In genomic region chr9:35618854-35619799, GRCh38 we compare ENCODE assay signal across 9 cellular contexts. TPM values are rescaled to one million over a fixed set of nuclear protein-coding genes. Genes with fewer than 3 reads are reported as not detected.
A peak's percentile ranks its signal among the peaks of the same experiment; 100 is the strongest.
DNase-seq lines count a peak whose midpoint lies in the region; ATAC-seq, FAIRE-seq and TF ChIP-seq lines count a peak whose summit lies in the region.
"Had no signal": no experiment of that assay in that cellular context is flagged by ENCODE, and none has a peak within 500 bp of the region (broad histone marks: within the 10 kb centered on the region; RNA-seq: fewer than 3 reads in every experiment).

No MANE protein-coding gene starts in this region.

- H3K9me3 Mint-ChIP-seq in activated CD4-positive, alpha-beta memory T cell treated with anti-CD3 and anti-CD28 coated beads for 36 hours, result no peaks in the 10 kb centered on the region
- no peaks in the 10 kb centered on the region for H3K9me3 Mint-ChIP-seq in MCF 10A (ENCODE audit: unreplicated experiment)

- no peaks in the 10 kb centered on the region for H3K9me3 ChIP-seq in small intestine (ENCODE audit: control insufficient read depth, low read depth)
- H3K9me3 ChIP-seq: A549 had no signal

- CTCF ChIA-PET in activated CD4-positive, alpha-beta memory T cell treated with anti-CD3 and anti-CD28 coated beads for 36 hours (lab: Charles Lee), result interaction anchor here (0.6 to 2.7 kb wide), 12 partner anchors 8 to 657 kb away, joined by 3 to 23 read pairs (median 6); partner anchors contain the start of genes CCDC107 and RMRP
- CTCF ChIA-PET in MCF 10A (lab: Yijun Ruan, JAX), result interaction anchor here (0.8 to 1.0 kb wide), 2 partner anchors 8 to 28 kb away, joined by 4 to 5 read pairs; no protein-coding TSS in a partner anchor

- H3K4me3 ChIP-seq in small intestine (ENCODE audit: low read depth in 1 of 2, low read length in 2 of 2), result no peak overlapping the region
- H3K4me3 ChIP-seq: A549 had no signal

- H3K27ac Mint-ChIP-seq in activated CD4-positive, alpha-beta memory T cell treated with anti-CD3 and anti-CD28 coated beads for 36 hours, result peak overlapping the region; percentile 87
- H3K27ac Mint-ChIP-seq in MCF 10A (ENCODE audit: low read depth, unreplicated experiment), result no peak overlapping the region

- no peak for FAIRE-seq in small intestine (lab: Jason Lieb, UNC)
- FAIRE-seq: A549 had no signal

- H3K27me3 ChIP-seq in small intestine (ENCODE audit: control insufficient read depth in 2 of 2, insufficient read depth in 2 of 2, low read length in 2 of 2), result no peaks in the 10 kb centered on the region

- BruUV-seq in MCF 10A (replicated peaks; lab: Mats Ljungman, UMichigan), result no TSS peak

- 80 to 89% (median 82%) methylated on average over 17 of the region's 17 CpGs for WGBS in small intestine, 3 donors

- TF ChIP-seq CTCF in MCF 10A (IDR thresholded peaks at IDR 0.05; ENCODE audit: unreplicated experiment), result no peak

- H3K36me3 ChIP-seq in small intestine (ENCODE audit: control insufficient read depth in 2 of 2, insufficient read depth in 2 of 2, low read length in 2 of 2), result no peaks in the 10 kb centered on the region

- peak overlapping the region; percentile 6 to 74 for H3K27ac ChIP-seq in small intestine (ENCODE audit: low read depth in 1 of 2, low read length in 1 of 2)
- H3K27ac ChIP-seq: A549 had no signal

- ATAC-seq in HG03097 (IDR thresholded peaks at IDR 0.05; ENCODE audit: low FRiP score, unreplicated experiment), result peak; percentile 56
- ATAC-seq: A549 had no signal

- no peaks in the 10 kb centered on the region for H3K27me3 Mint-ChIP-seq in activated CD4-positive, alpha-beta memory T cell treated with anti-CD3 and anti-CD28 coated beads for 36 hours
- H3K27me3 Mint-ChIP-seq in MCF 10A (ENCODE audit: insufficient read depth, unreplicated experiment), result peaks cover 40% of the 10 kb centered on the region

- intact Hi-C loops in activated CD4-positive, alpha-beta memory T cell treated with anti-CD3 and anti-CD28 coated beads for 36 hours (cut with micrococcal nuclease), result loop anchor here (1.0 kb wide), 2 partner anchors 15 to 38 kb away; no protein-coding TSS in a partner anchor
- intact Hi-C loops in MCF 10A (cut with micrococcal nuclease), result no loop called here

- DNase-seq in activated CD4-positive, alpha-beta T cell treated with anti-CD3 and anti-CD28 coated beads for 48 hours, result peak; percentile 57
- no peak for DNase-seq in activated CD4-positive, alpha-beta T cell treated with anti-CD3 and anti-CD28 coated beads, Interleukin-2, amount 50 U/mL, for 1 hour
- peak; percentile 69 for DNase-seq in activated CD4-positive, alpha-beta memory T cell treated with anti-CD3 and anti-CD28 coated beads for 36 hours
- DNase-seq in small intestine (peak; percentile 65), NCI-H69 (lab: John Stamatoyannopoulos, UW) (no peak), MCF 10A (ENCODE audit: unreplicated experiment) (no peak), NCI-H128 (lab: John Stamatoyannopoulos, UW; ENCODE audit: unreplicated experiment) (no peak)

- peaks cover 37% of the 10 kb centered on the region for H3K4me1 Mint-ChIP-seq in activated CD4-positive, alpha-beta memory T cell treated with anti-CD3 and anti-CD28 coated beads for 36 hours (ENCODE audit: low read depth)
- no peaks in the 10 kb centered on the region for H3K4me1 Mint-ChIP-seq in MCF 10A (ENCODE audit: insufficient read depth, unreplicated experiment)

- H3K4me3 Mint-ChIP-seq in activated CD4-positive, alpha-beta memory T cell treated with anti-CD3 and anti-CD28 coated beads for 36 hours, result peak overlapping the region; percentile 2
- no peak overlapping the region for H3K4me3 Mint-ChIP-seq in MCF 10A (ENCODE audit: unreplicated experiment)

- no peaks in the 10 kb centered on the region for H3K36me3 Mint-ChIP-seq in activated CD4-positive, alpha-beta memory T cell treated with anti-CD3 and anti-CD28 coated beads for 36 hours
- H3K36me3 Mint-ChIP-seq in MCF 10A (ENCODE audit: insufficient read depth, unreplicated experiment), result no peaks in the 10 kb centered on the region

- POLR2A ChIA-PET in activated CD4-positive, alpha-beta memory T cell treated with anti-CD3 and anti-CD28 coated beads for 36 hours (lab: Charles Lee), result interaction anchor here (0.7 to 2.5 kb wide), 7 partner anchors 13 to 547 kb away, joined by 3 to 16 read pairs (median 6); partner anchors contain the start of genes CCDC107, RMRP and VCP
- POLR2A ChIA-PET in MCF 10A (lab: Yijun Ruan, JAX), result no interaction called here

- H3K4me1 ChIP-seq in small intestine (ENCODE audit: control insufficient read depth in 2 of 2, insufficient read depth in 1 of 2, low read depth in 1 of 2, low read length in 1 of 2), result no peaks in the 10 kb centered on the region
- H3K4me1 ChIP-seq: A549 had no signal

RNA-seq across cellular contexts. Expression of gene CD72, which starts 0.9 kb away (rescaled TPM):
- 1 to 10 TPM; 9.4 to 9.8 TPM for total RNA-seq in activated CD4-positive, alpha-beta memory T cell treated with anti-CD3 and anti-CD28 coated beads for 36 hours
- polyA plus RNA-seq in small intestine, result 1 to 10 TPM in 2 of 3 donors, under 1 TPM in 1; 0.54 to 2.3 (median 1.6) TPM
- total RNA-seq in MCF 10A (2022), result 1.6 and 1.8 TPM in 2 replicates

RNA-seq across cellular contexts. Expression of gene TESK1, which starts 14.1 kb away (rescaled TPM):
- total RNA-seq in activated CD4-positive, alpha-beta memory T cell treated with anti-CD3 and anti-CD28 coated beads for 36 hours, result 10 to 100 TPM; 31.0 to 34.7 TPM
- 10 to 100 TPM; 22.4 to 53.0 (median 42.4) TPM for polyA plus RNA-seq in small intestine
- 32.1 and 41.9 TPM in 2 replicates for total RNA-seq in MCF 10A (2022)

RNA-seq across cellular contexts. Expression of gene SIT1, which starts 31.6 kb away (rescaled TPM):
- total RNA-seq in activated CD4-positive, alpha-beta memory T cell treated with anti-CD3 and anti-CD28 coated beads for 36 hours, result 10 to 100 TPM; 74.6 to 75.8 TPM
- 1 to 10 TPM in 2 of 3 donors, under 1 TPM in 1; 0.89 to 5.9 (median 1.7) TPM for polyA plus RNA-seq in small intestine
- total RNA-seq in MCF 10A (2022), result not detected in 2 replicates
- polyA plus RNA-seq: A549 had no signal

RNA-seq across cellular contexts. Expression of gene RMRP, which starts 38.7 kb away (rescaled TPM):
- over 10,000 TPM; 10,694 to 13,592 TPM for total RNA-seq in activated CD4-positive, alpha-beta memory T cell treated with anti-CD3 and anti-CD28 coated beads for 36 hours
- 100 to 1,000 TPM in 1 of 3 donors, not detected in 2; 269 TPM for polyA plus RNA-seq in small intestine
- 13,245 and 17,503 TPM in 2 replicates for total RNA-seq in MCF 10A (2022)

RNA-seq across cellular contexts. Expression of gene CCDC107, which starts 39.0 kb away (rescaled TPM):
- 10 to 100 TPM; 15.0 to 15.7 TPM for total RNA-seq in activated CD4-positive, alpha-beta memory T cell treated with anti-CD3 and anti-CD28 coated beads for 36 hours
- 10 to 100 TPM; 21.3 to 49.0 (median 33.2) TPM for polyA plus RNA-seq in small intestine
- total RNA-seq in MCF 10A (2022), result 10.6 and 12.5 TPM in 2 replicates

Comparison
In these comparisons a context has a peak if more than half of its experiments do, and no peak if none do; other contexts are left out.
1. DNase-seq: peak in activated CD4-positive, alpha-beta T cell treated with anti-CD3 and anti-CD28 coated beads for 48 hours (single experiment), activated CD4-positive, alpha-beta memory T cell treated with anti-CD3 and anti-CD28 coated beads for 36 hours (single experiment) and small intestine (single experiment); none in activated CD4-positive, alpha-beta T cell treated with anti-CD3 and anti-CD28 coated beads, Interleukin-2, amount 50 U/mL, for 1 hour (single experiment), NCI-H69 (single experiment), MCF 10A (single experiment) and NCI-H128 (single experiment).
2. RNA of gene SIT1, which starts 31.6 kb away (total RNA-seq): 74.6 to 75.8 TPM in activated CD4-positive, alpha-beta memory T cell treated with anti-CD3 and anti-CD28 coated beads for 36 hours; not detected in MCF 10A; every median in the first group is over 10 times any median in the second.